In the genomic region with DNA sequence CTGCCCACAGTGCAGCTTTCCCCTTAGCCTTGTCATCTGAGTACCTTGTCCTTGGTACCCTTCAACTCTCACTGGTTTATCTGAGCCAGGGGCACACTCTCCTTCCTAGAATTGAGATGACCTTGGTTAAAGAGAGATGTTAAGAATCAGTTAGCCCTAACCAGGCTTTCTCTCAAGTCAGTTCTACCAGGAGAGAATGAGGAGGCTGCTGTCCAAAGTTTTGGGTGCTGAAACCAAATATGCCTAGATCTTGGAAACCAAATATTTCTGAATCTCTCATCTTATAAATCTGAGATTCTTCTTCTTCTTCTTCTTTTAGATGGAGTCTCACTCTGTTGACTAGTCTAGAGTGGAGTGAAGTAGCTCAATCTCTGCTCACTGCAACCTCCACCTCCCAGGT, we compare ENCODE assay signal across 2 cellular contexts.
A peak's percentile ranks its signal among the peaks of the same experiment; 100 is the strongest.
TF ChIP-seq lines count a peak whose summit lies in the region.

No MANE protein-coding gene starts in this region.

TF ChIP-seq in IMR-90, 13 proteins besides CTCF, POLR2A, EP300 and RAD21:
- TF ChIP-seq MXI1 (IDR thresholded peaks at IDR 0.05; ENCODE audit: borderline replicate concordance, low read depth, low read length) (no peak), RFX5 (IDR thresholded peaks at IDR 0.05; ENCODE audit: low read depth, low read length) (no peak), FOS (IDR thresholded peaks at IDR 0.05; ENCODE audit: low read depth, low read length) (no peak), BHLHE40 (IDR thresholded peaks at IDR 0.05; ENCODE audit: low read depth, low read length) (no peak), NFE2L2 (IDR thresholded peaks at IDR 0.05; ENCODE audit: low read depth, low read length) (no peak), SMC3 (IDR thresholded peaks at IDR 0.05; ENCODE audit: low read depth, low read length) (no peak), MAFK (IDR thresholded peaks at IDR 0.05; ENCODE audit: low read depth, low read length) (no peak)
- TF ChIP-seq, protein P1, sequence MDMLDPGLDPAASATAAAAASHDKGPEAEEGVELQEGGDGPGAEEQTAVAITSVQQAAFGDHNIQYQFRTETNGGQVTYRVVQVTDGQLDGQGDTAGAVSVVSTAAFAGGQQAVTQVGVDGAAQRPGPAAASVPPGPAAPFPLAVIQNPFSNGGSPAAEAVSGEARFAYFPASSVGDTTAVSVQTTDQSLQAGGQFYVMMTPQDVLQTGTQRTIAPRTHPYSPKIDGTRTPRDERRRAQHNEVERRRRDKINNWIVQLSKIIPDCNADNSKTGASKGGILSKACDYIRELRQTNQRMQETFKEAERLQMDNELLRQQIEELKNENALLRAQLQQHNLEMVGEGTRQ (IDR thresholded peaks at IDR 0.05; ENCODE audit: low read depth, low read length), result no peak
- TF ChIP-seq, protein P2, sequence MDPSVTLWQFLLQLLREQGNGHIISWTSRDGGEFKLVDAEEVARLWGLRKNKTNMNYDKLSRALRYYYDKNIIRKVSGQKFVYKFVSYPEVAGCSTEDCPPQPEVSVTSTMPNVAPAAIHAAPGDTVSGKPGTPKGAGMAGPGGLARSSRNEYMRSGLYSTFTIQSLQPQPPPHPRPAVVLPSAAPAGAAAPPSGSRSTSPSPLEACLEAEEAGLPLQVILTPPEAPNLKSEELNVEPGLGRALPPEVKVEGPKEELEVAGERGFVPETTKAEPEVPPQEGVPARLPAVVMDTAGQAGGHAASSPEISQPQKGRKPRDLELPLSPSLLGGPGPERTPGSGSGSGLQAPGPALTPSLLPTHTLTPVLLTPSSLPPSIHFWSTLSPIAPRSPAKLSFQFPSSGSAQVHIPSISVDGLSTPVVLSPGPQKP (IDR thresholded peaks at IDR 0.05; ENCODE audit: borderline replicate concordance, low read depth, low read length), result no peak
TF ChIP-seq in IMR-90: peak in this region for 0.

TF ChIP-seq in GM12878, 131 proteins besides CTCF, POLR2A, EP300 and RAD21:
- peak; percentile 79 for TF ChIP-seq REST (IDR thresholded peaks at IDR 0.05; ENCODE audit: low read depth, low read length)
- no peak for TF ChIP-seq POLR2AphosphoS2 (IDR thresholded peaks at IDR 0.05; ENCODE audit: low read depth, low read length)
